Comparison of ENCODE assay signal across 9 cellular contexts in the genomic region with DNA sequence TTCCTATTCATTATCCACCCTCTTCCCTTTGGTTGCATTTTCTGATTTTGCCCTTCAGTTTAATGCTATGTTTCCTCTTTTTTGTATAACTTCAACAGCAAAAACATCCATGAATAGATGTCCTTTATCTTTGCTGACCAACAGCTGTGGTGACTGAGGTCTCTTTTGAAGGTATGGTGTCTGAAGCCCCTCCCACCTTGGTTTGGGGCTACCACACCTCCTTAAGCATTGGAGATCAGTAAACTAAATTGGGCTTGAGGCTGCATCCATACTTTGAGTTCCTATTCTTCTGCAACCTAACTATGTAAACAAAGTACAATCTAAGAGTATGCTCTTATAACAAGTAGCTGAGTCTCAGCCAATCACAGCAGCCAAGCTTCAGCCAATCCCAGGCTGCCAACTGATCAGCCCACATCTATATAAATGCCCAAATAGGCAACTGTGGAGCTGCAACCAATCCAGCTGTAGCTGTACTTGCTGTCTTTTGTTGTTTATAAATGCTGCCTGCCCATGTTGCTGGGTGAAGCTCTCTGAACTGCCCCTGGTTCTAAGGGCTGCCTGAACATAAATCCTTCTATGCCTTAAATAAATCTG.
DNase-seq lines count a peak whose midpoint lies in the region; ATAC-seq and TF ChIP-seq lines count a peak whose summit lies in the region.
"Had no signal": no experiment of that assay in that cellular context is flagged by ENCODE, and none has a peak within 500 bp of the region (broad histone marks: within the 10 kb centered on the region; RNA-seq: fewer than 3 reads in every experiment).

No MANE protein-coding gene starts in this region.

- ATAC-seq in heart right ventricle (no peak), right cardiac atrium (no peak), thoracic aorta (ENCODE audit: insufficient number of reproducible peaks, low FRiP score, low read depth) (no peak)

- DNase-seq in heart right ventricle (no peak), right cardiac atrium (no peak), MG63 (peak; percentile 50), epithelial cell of esophagus (ENCODE audit: low read depth) (peak; percentile 49), thoracic aorta (ENCODE audit: low spot score) (no peak), NCI-H2081 treated with DMSO at 0.1 percent for 48 hours (lab: John Stamatoyannopoulos, UW) (no peak), LoVo (ENCODE audit: low spot score) (no peak)
- no peak for DNase-seq in activated naive CD4-positive, alpha-beta T cell treated with Interleukin-2 at 50 U/mL for 16 hours
- DNase-seq: activated effector memory CD4-positive, alpha-beta T cell treated with anti-CD3 and anti-CD28 coated beads, Interleukin-2, amount 50 U/mL, for 16 hours had no signal

- H3K4me1 ChIP-seq in heart right ventricle (peaks cover 0 to 57% (median 33%) of the 10 kb centered on the region in 9 donors), right cardiac atrium (ENCODE audit: control insufficient read depth, insufficient read depth, low read length) (peaks cover 7% of the 10 kb centered on the region), thoracic aorta (ENCODE audit: control insufficient read depth in 1 of 2, low read depth in 2 of 2) (peaks cover 23 to 76% of the 10 kb centered on the region in 2 donors)

- H3K4me3 ChIP-seq in heart right ventricle (no peak overlapping the region), right cardiac atrium (ENCODE audit: low read length) (no peak overlapping the region), MG63 (no peak overlapping the region), epithelial cell of esophagus (ENCODE audit: low read length) (no peak overlapping the region), thoracic aorta (no peak overlapping the region)

- no peaks in the 10 kb centered on the region for H3K27me3 ChIP-seq in heart right ventricle
- no peaks in the 10 kb centered on the region for H3K27me3 ChIP-seq in right cardiac atrium (ENCODE audit: control insufficient read depth, insufficient read depth)
- 0 out of 2 replicates have a peak, but pooled peaks cover 2% of the 10 kb centered on the region for H3K27me3 ChIP-seq in MG63
- H3K27me3 ChIP-seq in thoracic aorta (replicated peaks; ENCODE audit: insufficient read depth), result no peaks in the 10 kb centered on the region

- intact Hi-C loops in heart right ventricle (cut with DNase I), result loop anchor here in 6 of 10 donors (5.0 to 10.0 kb wide), 6 partner anchors 113 to 228 kb away; no protein-coding TSS in a partner anchor
- intact Hi-C loops in right cardiac atrium (cut with DNase I), result loop anchor here in 3 of 4 donors (5.0 kb wide), 2 partner anchors 113 to 178 kb away; no protein-coding TSS in a partner anchor

- TF ChIP-seq CTCF in heart right ventricle (IDR thresholded peaks at IDR 0.05), result no peak
- no peak for TF ChIP-seq CTCF in epithelial cell of esophagus (IDR thresholded peaks at IDR 0.05; ENCODE audit: insufficient read depth, low read depth, low read length, missing control alignments)
- no peak for TF ChIP-seq CTCF in thoracic aorta (IDR thresholded peaks at IDR 0.05)

- H3K9me3 ChIP-seq in heart right ventricle, result no peaks in the 10 kb centered on the region
- H3K9me3 ChIP-seq in right cardiac atrium (ENCODE audit: control insufficient read depth, low read length), result no peaks in the 10 kb centered on the region
- no peaks in the 10 kb centered on the region for H3K9me3 ChIP-seq in MG63
- no peaks in the 10 kb centered on the region for H3K9me3 ChIP-seq in thoracic aorta

- H3K36me3 ChIP-seq in heart right ventricle, result peaks cover 0 to 67% (median 17%) of the 10 kb centered on the region in 9 donors
- no peaks in the 10 kb centered on the region for H3K36me3 ChIP-seq in MG63
- peaks cover 36% of the 10 kb centered on the region for H3K36me3 ChIP-seq in thoracic aorta

- H3K27ac ChIP-seq in heart right ventricle, result peak overlapping the region in 9 of 10 donors; percentile 45 to 82 (median 75)
- H3K27ac ChIP-seq in right cardiac atrium (ENCODE audit: low read length), result no peak overlapping the region
- H3K27ac ChIP-seq in thoracic aorta, result peak overlapping the region; percentile 48 to 51

Comparison
In these comparisons a context has a peak if more than half of its experiments do, and no peak if none do; other contexts are left out.
1. DNase-seq: peak in MG63 (single experiment) and epithelial cell of esophagus (single experiment); none in heart right ventricle (0 of 2), right cardiac atrium (0 of 3), thoracic aorta (single experiment), NCI-H2081 treated with DMSO at 0.1 percent for 48 hours (single experiment), LoVo (single experiment) and activated naive CD4-positive, alpha-beta T cell treated with Interleukin-2 at 50 U/mL for 16 hours (single experiment).